ENCODE assay signal across 20 cellular contexts in genomic region chr6:167394330-167394729, GRCh38.
"Had no signal": no experiment of that assay in that cellular context is flagged by ENCODE, and none has a peak within 500 bp of the region (broad histone marks: within the 10 kb centered on the region; RNA-seq: fewer than 3 reads in every experiment).

No MANE protein-coding gene starts in this region.

- H3K9me3 ChIP-seq: esophagus muscularis mucosa, tibial artery had no signal

- FAIRE-seq: urothelium cell line had no signal

- H3K27ac ChIP-seq: coronary artery, esophagus muscularis mucosa, tibial artery had no signal

- H3K4me3 ChIP-seq: coronary artery, esophagus muscularis mucosa, lung, tibial artery had no signal

- H3K4me1 Mint-ChIP-seq: activated CD4-positive, alpha-beta T cell treated with anti-CD3 and anti-CD28 coated beads for 36 hours; activated naive CD8-positive, alpha-beta T cell treated with anti-CD3 and anti-CD28 coated beads for 36 hours; naive thymus-derived CD8-positive, alpha-beta T cell had no signal

- DNase-seq: activated CD4-positive, alpha-beta T cell treated with anti-CD3 and anti-CD28 coated beads for 36 hours; activated CD4-positive, alpha-beta T cell treated with anti-CD3 and anti-CD28 coated beads, Interleukin-2, amount 50 U/mL, for 48 hours; activated CD8-positive, alpha-beta memory T cell treated with anti-CD3 and anti-CD28 coated beads, Interleukin-2, amount 50 U/mL, for 48 hours; activated naive CD4-positive, alpha-beta T cell treated with Interleukin-2 at 50 U/mL for 16 hours; activated naive CD8-positive, alpha-beta T cell treated with anti-CD3 and anti-CD28 coated beads for 36 hours; activated T-cell treated with anti-CD3 and anti-CD28 coated beads, Interleukin-2, amount 50 U/mL, for 4 hours; cerebellar nuclear complex; naive thymus-derived CD8-positive, alpha-beta T cell; retina; stimulated activated CD4-positive, alpha-beta T cell treated with anti-CD3 and anti-CD28 coated beads, Interleukin-4, amount 100 ng/mL, for 24 hours; stimulated activated naive CD4-positive, alpha-beta T cell treated with Interleukin-2 at 50 U/mL for 16 hours; T-helper 1 cell; T-helper 9 cell; tibial artery had no signal

- ATAC-seq: activated CD4-positive, alpha-beta T cell treated with anti-CD3 and anti-CD28 coated beads for 36 hours; activated T-cell treated with anti-CD3 and anti-CD28 coated beads, Interleukin-2, amount 50 U/mL, for 4 hours; left lobe of liver; naive thymus-derived CD8-positive, alpha-beta T cell had no signal

- H3K4me3 Mint-ChIP-seq: activated CD4-positive, alpha-beta T cell treated with anti-CD3 and anti-CD28 coated beads for 36 hours; activated naive CD8-positive, alpha-beta T cell treated with anti-CD3 and anti-CD28 coated beads for 36 hours; activated T-cell treated with anti-CD3 and anti-CD28 coated beads, Interleukin-2, amount 50 U/mL, for 4 hours; naive thymus-derived CD8-positive, alpha-beta T cell had no signal

- H3K27ac Mint-ChIP-seq: activated CD4-positive, alpha-beta T cell treated with anti-CD3 and anti-CD28 coated beads for 36 hours; activated naive CD8-positive, alpha-beta T cell treated with anti-CD3 and anti-CD28 coated beads for 36 hours; activated T-helper 2 cell treated with anti-CD3 and anti-CD28 coated beads, Interferon-gamma antibody, Interleukin-2, Interleukin-4, amounts not matched to agents 10 μg/mL and 5 μg/mL and 100 μg/mL, durations not matched to agents 14 hours and 24 hours and 36 hours had no signal

- H3K27me3 Mint-ChIP-seq: activated CD4-positive, alpha-beta T cell treated with anti-CD3 and anti-CD28 coated beads for 36 hours; activated naive CD8-positive, alpha-beta T cell treated with anti-CD3 and anti-CD28 coated beads for 36 hours had no signal

- H3K4me1 ChIP-seq: esophagus muscularis mucosa had no signal

- H3K36me3 Mint-ChIP-seq: activated naive CD8-positive, alpha-beta T cell treated with anti-CD3 and anti-CD28 coated beads for 36 hours; naive thymus-derived CD8-positive, alpha-beta T cell had no signal

- H3K36me3 ChIP-seq: esophagus muscularis mucosa, tibial artery had no signal

- H3K9me3 Mint-ChIP-seq: activated naive CD8-positive, alpha-beta T cell treated with anti-CD3 and anti-CD28 coated beads for 36 hours; activated T-cell treated with anti-CD3 and anti-CD28 coated beads, Interleukin-2, amount 50 U/mL, for 4 hours; activated T-helper 2 cell treated with anti-CD3 and anti-CD28 coated beads, Interferon-gamma antibody, Interleukin-2, Interleukin-4, amounts not matched to agents 10 μg/mL and 5 μg/mL and 100 μg/mL, durations not matched to agents 14 hours and 24 hours and 36 hours; naive thymus-derived CD8-positive, alpha-beta T cell had no signal

- H3K27me3 ChIP-seq: esophagus muscularis mucosa, tibial artery had no signal
